ENCODE assay signal across 8 cellular contexts in the genomic region with DNA sequence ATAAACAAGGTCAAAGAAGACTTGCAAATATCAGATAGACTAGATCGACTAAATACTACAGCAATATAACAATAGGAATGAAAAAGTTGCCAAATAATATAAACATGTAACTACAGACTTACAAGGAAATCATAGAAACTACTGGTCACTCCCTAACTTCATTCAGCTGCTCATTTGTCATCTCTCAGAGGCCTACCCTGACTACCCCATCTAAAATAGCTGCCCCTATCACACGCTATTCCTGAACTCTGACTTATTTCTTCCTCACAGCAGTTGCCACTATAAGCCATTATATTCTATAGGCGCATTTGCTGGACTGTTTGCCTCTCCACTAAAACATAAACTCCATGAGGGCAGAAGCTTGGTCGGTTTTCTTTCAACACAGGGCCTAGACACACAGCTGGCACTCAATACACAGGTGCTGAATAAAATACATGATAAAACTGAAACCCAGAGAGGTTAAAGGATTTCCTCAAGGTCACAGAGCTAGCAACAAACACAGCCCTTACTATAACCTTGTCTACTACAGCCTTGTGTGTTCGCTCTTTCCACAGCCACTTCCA. TPM values are rescaled to one million over a fixed set of nuclear protein-coding genes. Genes with fewer than 3 reads are reported as not detected.
DNase-seq lines count a peak whose midpoint lies in the region; ATAC-seq and TF ChIP-seq lines count a peak whose summit lies in the region.
"Had no signal": no experiment of that assay in that cellular context is flagged by ENCODE, and none has a peak within 500 bp of the region (broad histone marks: within the 10 kb centered on the region; RNA-seq: fewer than 3 reads in every experiment).

No MANE protein-coding gene starts in this region.

- 79% methylated on average over 5 of the region's 5 CpGs for WGBS in esophagus muscularis mucosa

- no peaks in the 10 kb centered on the region for H3K9me3 Mint-ChIP-seq in progenitor cell of endocrine pancreas (ENCODE audit: low read depth)

- no peaks in the 10 kb centered on the region for H3K27me3 Mint-ChIP-seq in progenitor cell of endocrine pancreas

- TF ChIP-seq CTCF in GM12865 (IDR thresholded peaks at IDR 0.05; ENCODE audit: insufficient read depth, low read depth, low read length, missing control alignments) (no peak), esophagus muscularis mucosa (IDR thresholded peaks at IDR 0.05) (no peak), progenitor cell of endocrine pancreas (IDR thresholded peaks at IDR 0.05; ENCODE audit: unreplicated experiment) (no peak)

- no peak overlapping the region for H3K27ac ChIP-seq in esophagus muscularis mucosa (replicated peaks in 1 of 4)

- TF ChIP-seq POLR2A in esophagus muscularis mucosa (IDR thresholded peaks at IDR 0.05; ENCODE audit: low read depth) = no peak

- no peaks in the 10 kb centered on the region for H3K36me3 ChIP-seq in esophagus muscularis mucosa

- peak overlapping the region; percentile 74 for H3K4me3 ChIP-seq in GM12865 (ENCODE audit: low read depth, low read length)
- peak overlapping the region; percentile 90 to 99 (median 98) for H3K4me3 ChIP-seq in esophagus muscularis mucosa

- H3K4me1 Mint-ChIP-seq in progenitor cell of endocrine pancreas (ENCODE audit: low read depth) = peaks cover 43% of the 10 kb centered on the region

- peak overlapping the region; percentile 97 for H3K4me3 Mint-ChIP-seq in progenitor cell of endocrine pancreas (ENCODE audit: low read depth)

- TF ChIP-seq EP300 in esophagus muscularis mucosa (IDR thresholded peaks at IDR 0.05) = no peak

- intact Hi-C loops in esophagus muscularis mucosa (cut with DNase I) = no loop called here

- no peaks in the 10 kb centered on the region for H3K27me3 ChIP-seq in esophagus muscularis mucosa

- ATAC-seq in GM18861 (IDR thresholded peaks at IDR 0.05; ENCODE audit: unreplicated experiment) = no peak
- ATAC-seq in HG03432 (IDR thresholded peaks at IDR 0.05; ENCODE audit: unreplicated experiment) = no peak

- no peaks in the 10 kb centered on the region for H3K36me3 Mint-ChIP-seq in progenitor cell of endocrine pancreas (ENCODE audit: insufficient read depth)

- H3K9me3 ChIP-seq in esophagus muscularis mucosa = no peaks in the 10 kb centered on the region

- peak overlapping the region; percentile 95 for H3K27ac Mint-ChIP-seq in progenitor cell of endocrine pancreas

- DNase-seq in GM12865 (ENCODE audit: low read depth) (no peak), RKO (ENCODE audit: low spot score) (peak; percentile 59), esophagus muscularis mucosa (ENCODE audit: extremely low spot score) (no peak), progenitor cell of endocrine pancreas (ENCODE audit: low spot score, unreplicated experiment) (no peak), germinal center (ENCODE audit: low spot score) (no peak)
- DNase-seq: stimulated activated naive CD4-positive, alpha-beta T cell had no signal

- peaks cover 10 to 45% (median 28%) of the 10 kb centered on the region in 4 donors for H3K4me1 ChIP-seq in esophagus muscularis mucosa

RNA-seq across cellular contexts. Expression of gene STRN, which starts 1.8 kb away (rescaled TPM):
- total RNA-seq in esophagus muscularis mucosa (10 to 100 TPM; 17.6 to 21.8 (median 20.0) TPM), progenitor cell of endocrine pancreas (17.6 and 19.9 TPM in 2 replicates)
